12 cellular contexts compared by ENCODE assay signal in genomic region chr2:230893338-230893737, GRCh38. TPM values are rescaled to one million over a fixed set of nuclear protein-coding genes. Genes with fewer than 3 reads are reported as not detected.
DNase-seq lines count a peak whose midpoint lies in the region; ATAC-seq lines count a peak whose summit lies in the region.
"Had no signal": no experiment of that assay in that cellular context is flagged by ENCODE, and none has a peak within 500 bp of the region (broad histone marks: within the 10 kb centered on the region; RNA-seq: fewer than 3 reads in every experiment).

No MANE protein-coding gene starts in this region.

- H3K27ac ChIP-seq in temporal lobe (ENCODE audit: low read depth, low read length), result peak overlapping the region; percentile 36
- H3K27ac ChIP-seq: upper lobe of left lung had no signal

- H3K9me3 Mint-ChIP-seq in activated T-cell treated with anti-CD3 and anti-CD28 coated beads, Interleukin-2, amount 50 U/mL, for 72 hours, result no peaks in the 10 kb centered on the region
- H3K9me3 Mint-ChIP-seq: activated T-cell treated with anti-CD3 and anti-CD28 coated beads, Interleukin-2, amount 50 U/mL, for 4 hours; natural killer cell treated with Interleukin-12 subunit alpha and Interleukin-12 subunit beta and Interleukin-15 and Interleukin-18, amount 100 ng/mL, for 72 hours had no signal

- peak; percentile 21 for DNase-seq in activated T-cell treated with anti-CD3 and anti-CD28 coated beads, Interleukin-2, amount 50 U/mL, for 48 hours
- no peak for DNase-seq in activated T-cell treated with anti-CD3 and anti-CD28 coated beads, Interleukin-2, amount 50 U/mL, for 72 hours
- DNase-seq in RPMI8226 (peak; percentile 91), NCI-H2171 (lab: John Stamatoyannopoulos, UW) (no peak), cerebellar nuclear complex (lab: John Stamatoyannopoulos, UW) (no peak), AML-193 (lab: John Stamatoyannopoulos, UW) (no peak)
- DNase-seq: activated T-cell treated with anti-CD3 and anti-CD28 coated beads, Interleukin-2, amount 50 U/mL, for 4 hours; dermis blood vessel endothelial cell had no signal

- peaks cover 25% of the 10 kb centered on the region for H3K4me1 Mint-ChIP-seq in activated T-cell treated with anti-CD3 and anti-CD28 coated beads, Interleukin-2, amount 50 U/mL, for 72 hours (ENCODE audit: low read depth)

- ATAC-seq in activated T-cell treated with anti-CD3 and anti-CD28 coated beads, Interleukin-2, amount 50 U/mL, for 72 hours (replicated peaks in 1 of 2), result no peak
- ATAC-seq in HG02623 (IDR thresholded peaks at IDR 0.05; ENCODE audit: unreplicated experiment), result peak; percentile 72
- ATAC-seq: natural killer cell treated with Interleukin-12 subunit alpha and Interleukin-12 subunit beta and Interleukin-15 and Interleukin-18, amount 100 ng/mL, for 72 hours had no signal

- H3K27me3 Mint-ChIP-seq in activated T-cell treated with anti-CD3 and anti-CD28 coated beads, Interleukin-2, amount 50 U/mL, for 72 hours (ENCODE audit: low read depth), result peaks cover 50% of the 10 kb centered on the region

- H3K36me3 Mint-ChIP-seq in activated T-cell treated with anti-CD3 and anti-CD28 coated beads, Interleukin-2, amount 50 U/mL, for 72 hours (ENCODE audit: insufficient read depth in 2 of 2), result no peaks in the 10 kb centered on the region
- H3K36me3 Mint-ChIP-seq: natural killer cell treated with Interleukin-12 subunit alpha and Interleukin-12 subunit beta and Interleukin-15 and Interleukin-18, amount 100 ng/mL, for 72 hours had no signal

- no peak overlapping the region for H3K4me3 Mint-ChIP-seq in activated T-cell treated with anti-CD3 and anti-CD28 coated beads, Interleukin-2, amount 50 U/mL, for 72 hours
- H3K4me3 Mint-ChIP-seq: activated T-cell treated with anti-CD3 and anti-CD28 coated beads, Interleukin-2, amount 50 U/mL, for 4 hours; natural killer cell treated with Interleukin-12 subunit alpha and Interleukin-12 subunit beta and Interleukin-15 and Interleukin-18, amount 100 ng/mL, for 72 hours had no signal

- no peak overlapping the region for H3K27ac Mint-ChIP-seq in activated T-cell treated with anti-CD3 and anti-CD28 coated beads, Interleukin-2, amount 50 U/mL, for 72 hours
- H3K27ac Mint-ChIP-seq: natural killer cell treated with Interleukin-12 subunit alpha and Interleukin-12 subunit beta and Interleukin-15 and Interleukin-18, amount 100 ng/mL, for 72 hours had no signal

RNA-seq across cellular contexts. Expression of gene ITM2C, which starts 28.6 kb away (rescaled TPM):
- 10 to 100 TPM; 42.8 to 58.7 TPM for total RNA-seq in activated T-cell treated with anti-CD3 and anti-CD28 coated beads, Interleukin-2, amount 50 U/mL, for 72 hours
- 116 TPM for total RNA-seq in temporal lobe

RNA-seq across cellular contexts. Expression of gene GPR55, which starts 31.7 kb away (rescaled TPM):
- total RNA-seq in activated T-cell treated with anti-CD3 and anti-CD28 coated beads, Interleukin-2, amount 50 U/mL, for 72 hours, result 1 to 10 TPM; 6.8 to 9.8 TPM
- not detected for total RNA-seq in temporal lobe
- total RNA-seq: dermis blood vessel endothelial cell had no signal

Comparison
In these comparisons a context has a peak if more than half of its experiments do, and no peak if none do; other contexts are left out.
1. DNase-seq: peak in activated T-cell treated with anti-CD3 and anti-CD28 coated beads, Interleukin-2, amount 50 U/mL, for 48 hours (2 of 2) and RPMI8226 (single experiment); none in activated T-cell treated with anti-CD3 and anti-CD28 coated beads, Interleukin-2, amount 50 U/mL, for 72 hours (0 of 2), NCI-H2171 (single experiment), cerebellar nuclear complex (0 of 2) and AML-193 (0 of 2).